In genomic region chr15:89119489-89120478, GRCh38 we compare ENCODE assay signal across 8 cellular contexts. TPM values are rescaled to one million over a fixed set of nuclear protein-coding genes. Genes with fewer than 3 reads are reported as not detected.
DNase-seq lines count a peak whose midpoint lies in the region; ATAC-seq and TF ChIP-seq lines count a peak whose summit lies in the region.

No MANE protein-coding gene starts in this region.

- H3K36me3 Mint-ChIP-seq in dendritic cell treated with granulocyte-macrophage colony-stimulating factor and Interleukin-4, amounts not matched to agents 40 ng/mL and 50 ng/mL, for 4 days (ENCODE audit: low read depth), result peaks cover 90% of the 10 kb centered on the region

- no peak for ATAC-seq in HG02852 (IDR thresholded peaks at IDR 0.05; ENCODE audit: unreplicated experiment)

- H3K27ac ChIP-seq in 22Rv1, result peak overlapping the region; percentile 81

- DNase-seq in HS-27A (ENCODE audit: low read depth) (peak; percentile 19), lung microvascular endothelial cell (ENCODE audit: low read depth in 2 of 2) (peak; percentile 61 to 72), NCI-H1105 treated with DMSO at 0.1 percent for 48 hours (lab: John Stamatoyannopoulos, UW) (no peak), HUDEP-2 (lab: John Stamatoyannopoulos, UW; ENCODE audit: unreplicated experiment in 76 of 76) (no peak)
- DNase-seq in stimulated activated CD8-positive, alpha-beta memory T cell treated with anti-CD3 and anti-CD28 coated beads, Interleukin-4, amount 100 ng/mL, for 48 hours, result no peak

- H3K27me3 Mint-ChIP-seq in dendritic cell treated with granulocyte-macrophage colony-stimulating factor and Interleukin-4, amounts not matched to agents 40 ng/mL and 50 ng/mL, for 4 days, result no peaks in the 10 kb centered on the region

- no peak overlapping the region for H3K4me3 Mint-ChIP-seq in dendritic cell treated with granulocyte-macrophage colony-stimulating factor and Interleukin-4, amounts not matched to agents 40 ng/mL and 50 ng/mL, for 4 days

- TF ChIP-seq CTCF in 22Rv1 (IDR thresholded peaks at IDR 0.05), result no peak

- H3K27ac Mint-ChIP-seq in dendritic cell treated with granulocyte-macrophage colony-stimulating factor and Interleukin-4, amounts not matched to agents 40 ng/mL and 50 ng/mL, for 4 days, result peak overlapping the region; percentile 2

- H3K4me1 Mint-ChIP-seq in dendritic cell treated with granulocyte-macrophage colony-stimulating factor and Interleukin-4, amounts not matched to agents 40 ng/mL and 50 ng/mL, for 4 days (ENCODE audit: low read depth), result peaks cover 39% of the 10 kb centered on the region

- intact Hi-C loops in dendritic cell treated with granulocyte-macrophage colony-stimulating factor and Interleukin-4, amounts not matched to agents 40 ng/mL and 50 ng/mL, for 4 days (cut with micrococcal nuclease), result no loop called here

- no peaks in the 10 kb centered on the region for H3K9me3 Mint-ChIP-seq in dendritic cell treated with granulocyte-macrophage colony-stimulating factor and Interleukin-4, amounts not matched to agents 40 ng/mL and 50 ng/mL, for 4 days

RNA-seq across cellular contexts. Expression of gene ABHD2, which starts 31.5 kb away (rescaled TPM):
- total RNA-seq in lung microvascular endothelial cell, result 27.5 and 48.2 TPM in 2 replicates

Comparison
In these comparisons a context has a peak if more than half of its experiments do, and no peak if none do; other contexts are left out.
1. DNase-seq: peak in HS-27A (single experiment) and lung microvascular endothelial cell (2 of 2); none in stimulated activated CD8-positive, alpha-beta memory T cell treated with anti-CD3 and anti-CD28 coated beads, Interleukin-4, amount 100 ng/mL, for 48 hours (single experiment), NCI-H1105 treated with DMSO at 0.1 percent for 48 hours (single experiment) and HUDEP-2 (0 of 76).